8 cellular contexts compared by ENCODE assay signal in the genomic region with DNA sequence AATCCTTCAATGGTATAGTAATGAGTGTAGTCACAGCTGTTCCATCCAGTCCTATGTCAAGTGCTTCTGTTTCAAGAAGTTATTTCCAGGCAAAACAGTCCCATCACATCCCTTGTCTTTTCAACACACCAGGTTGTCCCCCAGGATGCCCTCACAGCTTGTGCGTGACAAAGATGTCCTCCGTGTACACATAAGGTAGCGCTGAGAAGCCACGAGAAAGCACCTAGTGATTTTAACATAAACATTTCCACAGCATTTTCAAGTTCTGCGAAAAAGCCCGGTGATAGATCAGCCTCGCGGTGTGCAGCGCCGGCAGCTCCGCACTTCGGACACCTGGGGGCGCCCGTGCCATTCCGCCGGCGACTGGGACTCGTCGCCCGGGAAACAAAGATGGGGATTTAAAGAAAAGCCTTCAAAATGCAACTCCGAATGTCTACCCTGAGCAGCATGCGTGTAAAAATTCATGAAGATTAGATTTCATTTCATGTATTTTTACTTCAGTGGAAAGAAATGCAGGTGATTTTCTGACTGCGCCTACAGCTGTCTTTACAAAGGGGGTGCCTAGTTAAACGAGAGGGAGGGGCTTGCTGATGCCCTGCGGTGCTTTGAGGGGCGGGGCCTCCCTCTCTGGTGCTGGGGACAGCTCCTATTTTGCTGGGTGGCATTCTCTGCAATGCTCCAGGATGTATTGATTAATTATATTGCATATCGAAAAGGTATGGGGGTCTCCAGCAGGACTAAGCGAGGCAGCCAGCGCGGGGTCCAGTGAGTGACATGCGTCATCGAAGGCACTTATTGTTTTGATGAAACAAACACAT. TPM values are rescaled to one million over a fixed set of nuclear protein-coding genes. Genes with fewer than 3 reads are reported as not detected.
DNase-seq lines count a peak whose midpoint lies in the region; ATAC-seq, FAIRE-seq and TF ChIP-seq lines count a peak whose summit lies in the region.

No MANE protein-coding gene starts in this region.

- FAIRE-seq in kidney (lab: Jason Lieb, UNC), result no peak

- no peak overlapping the region for H3K9ac ChIP-seq in kidney (ENCODE audit: low read length in 2 of 2)

- no peaks in the 10 kb centered on the region for H3K36me3 ChIP-seq in kidney (ENCODE audit: control insufficient read depth in 1 of 2, insufficient read depth in 2 of 2, low read length in 2 of 2)

- DNase-seq in NCI-H2081 treated with DMSO at 0.1 percent for 48 hours (lab: John Stamatoyannopoulos, UW) (peak; percentile 44), cardiac fibroblast (ENCODE audit: low read depth in 2 of 2) (peak; percentile 74 to 77), kidney (peak; percentile 87)
- DNase-seq in stimulated activated CD4-positive, alpha-beta T cell treated with anti-CD3 and anti-CD28 coated beads, Interleukin-4, amount 100 ng/mL, for 1 hour, result peak; percentile 60

- H3K9me3 ChIP-seq in kidney (ENCODE audit: control insufficient read depth in 1 of 2, low read length in 2 of 2), result no peaks in the 10 kb centered on the region

- intact Hi-C loops in kidney (cut with DNase I), result no loop called here

- no peaks in the 10 kb centered on the region for H3K4me1 ChIP-seq in kidney (ENCODE audit: control insufficient read depth in 1 of 2, insufficient read depth in 1 of 2, low read depth in 1 of 2, low read length in 2 of 2)

- TF ChIP-seq CTCF in GM12873 (IDR thresholded peaks at IDR 0.05; ENCODE audit: insufficient read depth, low read depth, low read length, missing control alignments) (peak; percentile 90), VCaP (conservative IDR thresholded peaks at IDR 0.05) (peak; percentile 99), cardiac fibroblast (IDR thresholded peaks at IDR 0.05; ENCODE audit: low read depth, low read length) (peak; percentile 98), kidney (IDR thresholded peaks at IDR 0.05; ENCODE audit: borderline replicate concordance, extremely low read depth, insufficient read depth) (peak; percentile 88)

- peak; percentile 52 for ATAC-seq in HG02763 (IDR thresholded peaks at IDR 0.05; ENCODE audit: unreplicated experiment)
- ATAC-seq in GM18870 (IDR thresholded peaks at IDR 0.05; ENCODE audit: unreplicated experiment), result no peak

- H3K27ac ChIP-seq in VCaP (no peak overlapping the region), kidney (ENCODE audit: low read depth in 2 of 2, low read length in 2 of 2) (no peak overlapping the region)

- H3K4me3 ChIP-seq in cardiac fibroblast (replicated peaks in 1 of 2; ENCODE audit: low read depth in 2 of 2, low read length in 2 of 2) (peak overlapping the region in 1 of 2 donors; percentile 32), kidney (ENCODE audit: low read length in 2 of 2) (no peak overlapping the region)

RNA-seq across cellular contexts. Expression of gene KY, which starts 49.9 kb away (rescaled TPM):
- total RNA-seq in kidney, result 0.50 TPM
- polyA plus RNA-seq in kidney (ENCODE audit: insufficient read depth, low read depth, low replicate concordance), result 0.69 TPM
